In genomic region chr3:169966951-169967915, GRCh38 we compare ENCODE assay signal across 8 cellular contexts. TPM values are rescaled to one million over a fixed set of nuclear protein-coding genes. Genes with fewer than 3 reads are reported as not detected.
A peak's percentile ranks its signal among the peaks of the same experiment; 100 is the strongest.
DNase-seq lines count a peak whose midpoint lies in the region; ATAC-seq and TF ChIP-seq lines count a peak whose summit lies in the region.

No MANE protein-coding gene starts in this region.

- H3K36me3 Mint-ChIP-seq in activated T-cell treated with anti-CD3 and anti-CD28 coated beads, Interleukin-2, amount 50 U/mL, for 4 hours (ENCODE audit: insufficient read depth): peaks cover 5% of the 10 kb centered on the region

- no peak for TF ChIP-seq CTCF in AG09319 (IDR thresholded peaks at IDR 0.05; ENCODE audit: low read depth, low read length)

- no peaks in the 10 kb centered on the region for H3K27me3 Mint-ChIP-seq in activated T-cell treated with anti-CD3 and anti-CD28 coated beads, Interleukin-2, amount 50 U/mL, for 4 hours (ENCODE audit: low read depth)

- H3K9ac ChIP-seq in mucosa of stomach (ENCODE audit: low read length) (peak overlapping the region; percentile 85), subcutaneous abdominal adipose tissue (ENCODE audit: low read length in 5 of 5) (peak overlapping the region; percentile 87 to 98 (median 96))

- DNase-seq in AG09319 (ENCODE audit: extremely low read depth, low read depth) (peak; percentile 18), NCI-H526 treated with DMSO at 0.1 percent for 48 hours (lab: John Stamatoyannopoulos, UW) (peak; percentile 59)
- peak; percentile 11 for DNase-seq in activated T-cell treated with anti-CD3 and anti-CD28 coated beads, Interleukin-2, amount 50 U/mL, for 4 hours

- H3K27ac ChIP-seq in subcutaneous abdominal adipose tissue (ENCODE audit: low read depth, low read length): peak overlapping the region; percentile 87

- H3K4me3 Mint-ChIP-seq in activated T-cell treated with anti-CD3 and anti-CD28 coated beads, Interleukin-2, amount 50 U/mL, for 4 hours: peak overlapping the region; percentile 93

- peaks cover 69% of the 10 kb centered on the region for H3K4me1 Mint-ChIP-seq in activated T-cell treated with anti-CD3 and anti-CD28 coated beads, Interleukin-2, amount 50 U/mL, for 4 hours (ENCODE audit: low read depth)

- H3K4me3 ChIP-seq in mucosa of stomach (ENCODE audit: low read length) (peak overlapping the region; percentile 85), subcutaneous abdominal adipose tissue (ENCODE audit: low read depth in 1 of 5, low read length in 5 of 5) (peak overlapping the region; percentile 88 to 98 (median 90))

- H3K4me1 ChIP-seq in mucosa of stomach (ENCODE audit: control insufficient read depth, insufficient read depth, low read length): peaks cover 18% of the 10 kb centered on the region
- peaks cover 1 to 37% (median 30%) of the 10 kb centered on the region in 5 donors for H3K4me1 ChIP-seq in subcutaneous abdominal adipose tissue (ENCODE audit: control insufficient read depth in 5 of 5, insufficient read depth in 5 of 5, low read length in 5 of 5)

- H3K9me3 Mint-ChIP-seq in activated T-cell treated with anti-CD3 and anti-CD28 coated beads, Interleukin-2, amount 50 U/mL, for 4 hours: no peaks in the 10 kb centered on the region

- ATAC-seq in GM18868 (IDR thresholded peaks at IDR 0.05; ENCODE audit: unreplicated experiment) (peak; percentile 26), HG03103 (IDR thresholded peaks at IDR 0.05; ENCODE audit: low read depth, unreplicated experiment) (peak; percentile 18), esophagus mucosa (peak; percentile 64)
- peak; percentile 75 to 77 for ATAC-seq in activated T-cell treated with anti-CD3 and anti-CD28 coated beads, Interleukin-2, amount 50 U/mL, for 4 hours

- H3K36me3 ChIP-seq in mucosa of stomach (ENCODE audit: control insufficient read depth, insufficient read depth, low read length) (no peaks in the 10 kb centered on the region), subcutaneous abdominal adipose tissue (ENCODE audit: control insufficient read depth in 5 of 5, insufficient read depth in 5 of 5, low read length in 5 of 5) (peaks cover 0 to 4% (median 0%) of the 10 kb centered on the region in 5 donors)

- H3K27me3 ChIP-seq in mucosa of stomach (ENCODE audit: control insufficient read depth, insufficient read depth, low read length): no peaks in the 10 kb centered on the region
- no peaks in the 10 kb centered on the region for H3K27me3 ChIP-seq in subcutaneous abdominal adipose tissue (ENCODE audit: control insufficient read depth in 5 of 5, insufficient read depth in 4 of 5, low read length in 5 of 5)

- H3K9me3 ChIP-seq in mucosa of stomach (ENCODE audit: control insufficient read depth, low read length) (no peaks in the 10 kb centered on the region), subcutaneous abdominal adipose tissue (ENCODE audit: control insufficient read depth in 5 of 5, low read length in 5 of 5) (peaks cover 0 to 7% (median 0%) of the 10 kb centered on the region in 5 donors)

RNA-seq across cellular contexts. Expression of gene SEC62, which starts 0.6 kb away (rescaled TPM):
- total RNA-seq in activated T-cell treated with anti-CD3 and anti-CD28 coated beads, Interleukin-2, amount 50 U/mL, for 4 hours: 10 to 100 TPM; 65.9 to 75.6 (median 66.8) TPM
- total RNA-seq in esophagus mucosa: 37.0 TPM

RNA-seq across cellular contexts. Expression of gene SAMD7, which starts 55.9 kb away (rescaled TPM):
- total RNA-seq in activated T-cell treated with anti-CD3 and anti-CD28 coated beads, Interleukin-2, amount 50 U/mL, for 4 hours: not detected
- not detected for total RNA-seq in esophagus mucosa

Comparison
In these comparisons a context has a peak if more than half of its experiments do, and no peak if none do; other contexts are left out.
1. Peak in every context shown above with its lines: DNase-seq, ATAC-seq, H3K4me3 ChIP-seq and H3K27ac ChIP-seq.
2. ATAC-seq: peak in every context shown above with its lines; median percentile 76 in activated T-cell treated with anti-CD3 and anti-CD28 coated beads, Interleukin-2, amount 50 U/mL, for 4 hours; 64 in esophagus mucosa; 26 in GM18868; 18 in HG03103.